In the genomic region with DNA sequence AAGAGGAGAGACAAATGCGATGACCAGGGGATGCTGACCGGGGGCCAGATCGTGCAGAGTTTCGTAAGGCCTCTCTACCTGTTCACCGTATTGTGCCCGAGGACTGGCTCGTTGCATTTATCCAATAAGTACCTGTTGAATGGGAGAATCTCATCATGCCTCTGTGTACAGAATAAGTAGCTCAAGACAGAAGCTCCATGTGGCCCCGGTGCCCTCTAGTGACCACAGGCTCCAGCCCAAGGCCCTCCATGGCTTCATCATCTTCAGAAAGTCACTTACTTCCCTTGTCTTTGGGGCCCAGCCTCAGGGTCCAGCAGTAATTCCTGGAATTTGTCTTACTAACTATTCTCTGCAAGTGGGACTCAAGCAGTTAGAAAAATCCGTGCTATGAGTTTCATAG, we compare ENCODE assay signal across 8 cellular contexts.
DNase-seq lines count a peak whose midpoint lies in the region; ATAC-seq and TF ChIP-seq lines count a peak whose summit lies in the region.

No MANE protein-coding gene starts in this region.

- H4K20me1 ChIP-seq in GM23338 (replicated peaks; ENCODE audit: insufficient read depth): no peaks in the 10 kb centered on the region

- H3K27ac ChIP-seq in GM23338 (ENCODE audit: low read depth): no peak overlapping the region
- no peak overlapping the region for H3K27ac ChIP-seq in RWPE1

- H3K36me3 ChIP-seq in GM23338 (ENCODE audit: insufficient read depth): no peaks in the 10 kb centered on the region

- no peaks in the 10 kb centered on the region for H3K27me3 ChIP-seq in GM23338 (ENCODE audit: insufficient read depth)

- H3K36me3 Mint-ChIP-seq in GM23338 (ENCODE audit: low read depth) (no peaks in the 10 kb centered on the region), progenitor cell of endocrine pancreas (ENCODE audit: insufficient read depth) (no peaks in the 10 kb centered on the region)

- no peaks in the 10 kb centered on the region for H3K9me2 ChIP-seq in GM23338 (ENCODE audit: insufficient read depth)

- H3K27ac Mint-ChIP-seq in GM23338 (no peak overlapping the region), progenitor cell of endocrine pancreas (no peak overlapping the region)

- H3K79me2 ChIP-seq in GM23338 (replicated peaks; ENCODE audit: insufficient read depth): no peaks in the 10 kb centered on the region

- H3K27me3 Mint-ChIP-seq in GM23338 (ENCODE audit: insufficient read depth, low read depth, poor library complexity) (no peaks in the 10 kb centered on the region), progenitor cell of endocrine pancreas (no peaks in the 10 kb centered on the region)

- H3F3A ChIP-seq in GM23338 (replicated peaks; ENCODE audit: low read depth): no peaks in the 10 kb centered on the region

- H3K9me3 Mint-ChIP-seq in GM23338 (no peaks in the 10 kb centered on the region), progenitor cell of endocrine pancreas (ENCODE audit: low read depth) (no peaks in the 10 kb centered on the region)

- H3K4me3 Mint-ChIP-seq in GM23338 (no peak overlapping the region), progenitor cell of endocrine pancreas (ENCODE audit: low read depth) (no peak overlapping the region)

- peaks cover 6% of the 10 kb centered on the region for H3K4me1 ChIP-seq in GM23338 (ENCODE audit: insufficient read depth)

- TF ChIP-seq CTCF in AG09309 (IDR thresholded peaks at IDR 0.05; ENCODE audit: control insufficient read depth, insufficient read depth, low read depth, low read length, missing control alignments): peak; percentile 3
- TF ChIP-seq CTCF in GM23338 (conservative IDR thresholded peaks at IDR 0.05; ENCODE audit: low read depth in 2 of 2): peak; percentile 72 to 90
- TF ChIP-seq CTCF in RWPE1 (conservative IDR thresholded peaks at IDR 0.05; ENCODE audit: low read depth): no peak; the same call in 1 of the 2 replicates
- TF ChIP-seq CTCF in fibroblast of mammary gland (conservative IDR thresholded peaks at IDR 0.05; ENCODE audit: control insufficient read depth, insufficient read depth, low read depth, low read length): peak; percentile 42
- peak; percentile 59 for TF ChIP-seq CTCF in progenitor cell of endocrine pancreas (IDR thresholded peaks at IDR 0.05; ENCODE audit: unreplicated experiment)

- peak; percentile 96 for ATAC-seq in GM23338
- ATAC-seq in HG03521 (IDR thresholded peaks at IDR 0.05; ENCODE audit: unreplicated experiment): no peak

- H3K4me1 Mint-ChIP-seq in GM23338: 0 out of 3 replicates have a peak, but pooled peaks cover 4% of the 10 kb centered on the region
- peaks cover 13% of the 10 kb centered on the region for H3K4me1 Mint-ChIP-seq in progenitor cell of endocrine pancreas (ENCODE audit: low read depth)

- CTCF ChIA-PET in RWPE1 (lab: Yijun Ruan, JAX): interaction anchor here (0.7 to 2.7 kb wide), 7 partner anchors 13 to 422 kb away, joined by 3 to 14 read pairs (median 3); no protein-coding TSS in a partner anchor

- no peak overlapping the region for H3K4me3 ChIP-seq in AG09309 (ENCODE audit: control insufficient read depth, low read depth, low read length)
- H3K4me3 ChIP-seq in GM23338: no peak overlapping the region
- H3K4me3 ChIP-seq in fibroblast of mammary gland (ENCODE audit: control insufficient read depth, low read depth, low read length): no peak overlapping the region

- POLR2A ChIA-PET in RWPE1 (lab: Yijun Ruan, JAX; ENCODE audit: low non-redundant PET): no interaction called here

- no peak overlapping the region for H3K4me2 ChIP-seq in GM23338

- DNase-seq in AG09309 (ENCODE audit: low read depth): no peak
- DNase-seq in GM23338 (ENCODE audit: low spot score): peak; percentile 75
- peak; percentile 33 for DNase-seq in RWPE1 (ENCODE audit: low spot score)
- DNase-seq in fibroblast of mammary gland (ENCODE audit: low read depth): peak; percentile 39
- DNase-seq in progenitor cell of endocrine pancreas (ENCODE audit: low spot score, unreplicated experiment): no peak
- DNase-seq in kidney glomerular epithelial cell (lab: John Stamatoyannopoulos, UW): no peak
- DNase-seq in stimulated activated CD4-positive, alpha-beta T cell treated with anti-CD3 and anti-CD28 coated beads, Interleukin-4, amount 100 ng/mL, for 4 hours: no peak

- no peak overlapping the region for H2AFZ ChIP-seq in GM23338

TF ChIP-seq in GM23338, 12 proteins besides CTCF, POLR2A, EP300 and RAD21:
- TF ChIP-seq ZNF331 (CRISPR knock-in tag; IDR thresholded peaks at IDR 0.05; ENCODE audit: low read depth) (no peak), NANOG (IDR thresholded peaks at IDR 0.05; ENCODE audit: borderline replicate concordance) (no peak), REST (IDR thresholded peaks at IDR 0.05; ENCODE audit: unreplicated experiment) (no peak)

Comparison
In these comparisons a context has a peak if more than half of its experiments do, and no peak if none do; other contexts are left out.
1. DNase-seq: peak in GM23338 (single experiment), RWPE1 (single experiment) and fibroblast of mammary gland (single experiment); none in AG09309 (single experiment), progenitor cell of endocrine pancreas (single experiment), kidney glomerular epithelial cell (single experiment) and stimulated activated CD4-positive, alpha-beta T cell treated with anti-CD3 and anti-CD28 coated beads, Interleukin-4, amount 100 ng/mL, for 4 hours (0 of 2).